In genomic region chr2:240477916-240478315, GRCh38 we compare ENCODE assay signal across 17 cellular contexts. TPM values are rescaled to one million over a fixed set of nuclear protein-coding genes. Genes with fewer than 3 reads are reported as not detected.
A peak's percentile ranks its signal among the peaks of the same experiment; 100 is the strongest.
DNase-seq lines count a peak whose midpoint lies in the region; ATAC-seq and TF ChIP-seq lines count a peak whose summit lies in the region.
"Had no signal": no experiment of that assay in that cellular context is flagged by ENCODE, and none has a peak within 500 bp of the region (broad histone marks: within the 10 kb centered on the region; RNA-seq: fewer than 3 reads in every experiment).

No MANE protein-coding gene starts in this region.

- no peaks in the 10 kb centered on the region for H3K79me1 ChIP-seq in H9 (ENCODE audit: insufficient read depth, low read depth, low read length, poor library complexity, severe bottlenecking)

- H4K5ac ChIP-seq in H9 (ENCODE audit: insufficient read length, low read depth, low read length) = no peak overlapping the region

- no peak overlapping the region for H2BK5ac ChIP-seq in H9 (ENCODE audit: insufficient read length, low read length)

- POLR2A ChIA-PET in activated CD8-positive, alpha-beta T cell treated with anti-CD3 and anti-CD28 coated beads, Interleukin-2, amount 10 ng/mL, durations not matched to agents 7 days and 5 days (lab: Charles Lee) = no interaction called here
- POLR2A ChIA-PET in activated CD8-positive, alpha-beta T cell treated with anti-CD3 and anti-CD28 coated beads for 36 hours (lab: Charles Lee) = no interaction called here
- POLR2A ChIA-PET in HEK293T (lab: Yijun Ruan, JAX) = no interaction called here

- H2AK5ac ChIP-seq in H9 (ENCODE audit: insufficient read length, low read length) = no peak overlapping the region

- H3K18ac ChIP-seq in H9 (ENCODE audit: insufficient read length, low read depth, low read length) = no peak overlapping the region

- no peak for TF ChIP-seq POLR2A in spleen (IDR thresholded peaks at IDR 0.05)

- no peaks in the 10 kb centered on the region for H3K36me3 ChIP-seq in endodermal cell (ENCODE audit: control insufficient read depth, insufficient read depth, low read length)
- H3K36me3 ChIP-seq in spleen = peaks cover 0 to 11% (median 0%) of the 10 kb centered on the region in 6 donors

- no peak overlapping the region for H3K4me2 ChIP-seq in H9 (ENCODE audit: insufficient read depth, insufficient read length, low read length)
- H3K4me2 ChIP-seq: PC-9 had no signal

- H3K23me2 ChIP-seq in H9 (ENCODE audit: insufficient read length, low read depth, low read length, poor library complexity, severe bottlenecking) = no peaks in the 10 kb centered on the region

- no peak overlapping the region for H3K4me3 Mint-ChIP-seq in activated CD8-positive, alpha-beta T cell treated with anti-CD3 and anti-CD28 coated beads, Interleukin-2, amount 10 ng/mL, durations not matched to agents 7 days and 5 days
- H3K4me3 Mint-ChIP-seq in activated CD8-positive, alpha-beta T cell treated with anti-CD3 and anti-CD28 coated beads for 36 hours = no peak overlapping the region
- H3K4me3 Mint-ChIP-seq in H9 = no peak overlapping the region
- H3K4me3 Mint-ChIP-seq in endodermal cell = no peak overlapping the region
- H3K4me3 Mint-ChIP-seq: CD8-positive, alpha-beta T cell had no signal

- no peaks in the 10 kb centered on the region for H3K9me3 ChIP-seq in H9 (ENCODE audit: control insufficient read depth, low read depth, low read length)
- H3K9me3 ChIP-seq in endodermal cell (ENCODE audit: control insufficient read depth, low read length) = peaks cover 20% of the 10 kb centered on the region
- H3K9me3 ChIP-seq in spleen = peaks cover 4 to 42% (median 40%) of the 10 kb centered on the region in 8 donors

- H3K56ac ChIP-seq in H9 (ENCODE audit: insufficient read length, low read depth, low read length) = no peak overlapping the region

- CTCF ChIA-PET in activated CD8-positive, alpha-beta T cell treated with anti-CD3 and anti-CD28 coated beads, Interleukin-2, amount 10 ng/mL, durations not matched to agents 7 days and 5 days (lab: Charles Lee) = no interaction called here
- CTCF ChIA-PET in activated CD8-positive, alpha-beta T cell treated with anti-CD3 and anti-CD28 coated beads for 36 hours (lab: Charles Lee) = no interaction called here
- CTCF ChIA-PET in HEK293T (lab: Yijun Ruan, JAX) = no interaction called here

- no peaks in the 10 kb centered on the region for H4K20me1 ChIP-seq in H9 (ENCODE audit: control insufficient read depth, insufficient read depth, insufficient read length)

- H3K27ac Mint-ChIP-seq in activated CD8-positive, alpha-beta T cell treated with anti-CD3 and anti-CD28 coated beads, Interleukin-2, amount 10 ng/mL, durations not matched to agents 7 days and 5 days = no peak overlapping the region
- no peak overlapping the region for H3K27ac Mint-ChIP-seq in activated CD8-positive, alpha-beta T cell treated with anti-CD3 and anti-CD28 coated beads for 36 hours
- H3K27ac Mint-ChIP-seq in H9 = no peak overlapping the region
- no peak overlapping the region for H3K27ac Mint-ChIP-seq in endodermal cell
- H3K27ac Mint-ChIP-seq: CD8-positive, alpha-beta T cell had no signal

- H3K4me3 ChIP-seq in endodermal cell (ENCODE audit: low read length) = no peak overlapping the region
- no peak overlapping the region for H3K4me3 ChIP-seq in spleen
- H3K4me3 ChIP-seq: PC-9 had no signal

- no peak overlapping the region for H2BK120ac ChIP-seq in H9 (ENCODE audit: low read depth, low read length, poor library complexity, severe bottlenecking)

- H3K27ac ChIP-seq in H9 (ENCODE audit: insufficient read length, low read depth, low read length) = no peak overlapping the region
- no peak overlapping the region for H3K27ac ChIP-seq in endodermal cell (ENCODE audit: low read depth, low read length)
- H3K27ac ChIP-seq in spleen = no peak overlapping the region
- H3K27ac ChIP-seq: PC-9, RWPE1 had no signal

- no CpG with 5 or more reads among the region's 13 CpGs for WGBS in H9 (ENCODE audit: extremely low coverage, insufficient read length, low lambda C conversion rate)
- WGBS in endodermal cell (ENCODE audit: insufficient coverage in 1 of 2, insufficient read length in 1 of 2), 2 experiments = 90% methylated on average over 9 to 13 of the region's 13 CpGs
- 75 to 88% (median 84%) methylated on average over 13 of the region's 13 CpGs for WGBS in spleen, 5 donors

- peaks cover 3% of the 10 kb centered on the region for H3K36me3 Mint-ChIP-seq in activated CD8-positive, alpha-beta T cell treated with anti-CD3 and anti-CD28 coated beads, Interleukin-2, amount 10 ng/mL, durations not matched to agents 7 days and 5 days (ENCODE audit: low read depth)
- H3K36me3 Mint-ChIP-seq in activated CD8-positive, alpha-beta T cell treated with anti-CD3 and anti-CD28 coated beads for 36 hours (ENCODE audit: low read depth) = peaks cover 17% of the 10 kb centered on the region
- H3K36me3 Mint-ChIP-seq in H9 (ENCODE audit: insufficient read depth in 1 of 3, low read depth in 3 of 3) = no peaks in the 10 kb centered on the region
- no peaks in the 10 kb centered on the region for H3K36me3 Mint-ChIP-seq in endodermal cell (ENCODE audit: low read depth)

- H3K9ac ChIP-seq in H9 (ENCODE audit: extremely low read depth, insufficient read length, low read length) (no peak overlapping the region), endodermal cell (ENCODE audit: extremely low read depth, low read length, poor library complexity, severe bottlenecking) (no peak overlapping the region)

- H3K23ac ChIP-seq in H9 (ENCODE audit: insufficient read length, low read depth, low read length) = no peak overlapping the region

- H3K27me3 ChIP-seq in H9 (ENCODE audit: insufficient read depth, low read length) (no peaks in the 10 kb centered on the region; the same call in 1 of the 2 replicates), endodermal cell (ENCODE audit: control insufficient read depth, insufficient read depth, low read length, poor library complexity, severe bottlenecking) (no peaks in the 10 kb centered on the region), spleen (replicated peaks in 1 of 7) (no peaks in the 10 kb centered on the region)

- intact Hi-C loops in activated CD8-positive, alpha-beta T cell treated with anti-CD3 and anti-CD28 coated beads for 36 hours (cut with micrococcal nuclease) = no loop called here
- intact Hi-C loops in spleen (cut with DNase I; ENCODE audit: low total_unique reads) = no loop called here

- H3K79me2 ChIP-seq in H9 (ENCODE audit: insufficient read depth, low read length) = no peaks in the 10 kb centered on the region

- H2BK12ac ChIP-seq in H9 (ENCODE audit: insufficient read length, low read depth, low read length) = no peak overlapping the region

- ATAC-seq in activated CD8-positive, alpha-beta T cell treated with anti-CD3 and anti-CD28 coated beads, Interleukin-2, amount 10 ng/mL, durations not matched to agents 7 days and 5 days = no peak
- ATAC-seq in activated CD8-positive, alpha-beta T cell treated with anti-CD3 and anti-CD28 coated beads for 36 hours = no peak
- no peak for ATAC-seq in GM21737 (IDR thresholded peaks at IDR 0.05; ENCODE audit: unreplicated experiment)
- ATAC-seq: CD8-positive, alpha-beta T cell had no signal

- H4K8ac ChIP-seq in H9 (replicated peaks; ENCODE audit: insufficient read length, low read depth, low read length) = no peak overlapping the region

- no peak overlapping the region for H3K14ac ChIP-seq in H9 (ENCODE audit: insufficient read depth, low read length)

- no peak overlapping the region for H4K91ac ChIP-seq in H9 (ENCODE audit: insufficient read length, low read depth, low read length)

- peak; percentile 7 for DNase-seq in activated CD8-positive, alpha-beta T cell treated with anti-CD3 and anti-CD28 coated beads, Interleukin-2, amount 10 ng/mL, durations not matched to agents 7 days and 5 days
- DNase-seq in activated CD8-positive, alpha-beta T cell treated with anti-CD3 and anti-CD28 coated beads for 36 hours = no peak
- DNase-seq in H9 (peak; percentile 26), endodermal cell (peak; percentile 35), spleen (peak; percentile 28), HEK293T (ENCODE audit: extremely low spot score) (no peak), HK-2 (ENCODE audit: unreplicated experiment) (no peak)
- DNase-seq: Calu3, EL, NCI-H1417, NCI-H187 treated with DMSO at 0.1 percent for 48 hours, NCI-H226, NCI-H524, PC-9 had no signal

- no peak overlapping the region for H2AFZ ChIP-seq in H9 (ENCODE audit: low read length)
- H2AFZ ChIP-seq: PC-9 had no signal

- H3T11ph ChIP-seq in H9 (ENCODE audit: low read length) = no peak overlapping the region

- no peak overlapping the region for H2BK20ac ChIP-seq in H9 (ENCODE audit: low read depth, low read length, poor library complexity, severe bottlenecking)

- H3K4me1 ChIP-seq in H9 (ENCODE audit: insufficient read depth, low read length) (no peaks in the 10 kb centered on the region), endodermal cell (ENCODE audit: control insufficient read depth, insufficient read depth, low read length) (no peaks in the 10 kb centered on the region), spleen (no peaks in the 10 kb centered on the region)

- no peak overlapping the region for H3K4ac ChIP-seq in H9 (ENCODE audit: low read depth, low read length)

- TF ChIP-seq CTCF in activated CD8-positive, alpha-beta T cell treated with anti-CD3 and anti-CD28 coated beads for 36 hours (IDR thresholded peaks at IDR 0.05) = no peak
- TF ChIP-seq CTCF in H9 (conservative IDR thresholded peaks at IDR 0.05) = no peak
- no peak for TF ChIP-seq CTCF in endodermal cell (conservative IDR thresholded peaks at IDR 0.05)
- TF ChIP-seq CTCF in spleen (IDR thresholded peaks at IDR 0.05 in 8 of 11, conservative IDR thresholded peaks at IDR 0.05 in 3 of 11) = no peak

- H3K4me1 Mint-ChIP-seq in activated CD8-positive, alpha-beta T cell treated with anti-CD3 and anti-CD28 coated beads, Interleukin-2, amount 10 ng/mL, durations not matched to agents 7 days and 5 days (ENCODE audit: low read depth) = peaks cover 3% of the 10 kb centered on the region
- H3K4me1 Mint-ChIP-seq in activated CD8-positive, alpha-beta T cell treated with anti-CD3 and anti-CD28 coated beads for 36 hours (ENCODE audit: low read depth) = no peaks in the 10 kb centered on the region
- H3K4me1 Mint-ChIP-seq in H9 = no peaks in the 10 kb centered on the region
- H3K4me1 Mint-ChIP-seq in endodermal cell = no peaks in the 10 kb centered on the region

- no peak overlapping the region for H2BK15ac ChIP-seq in H9 (ENCODE audit: low read depth, low read length)

- H3K27me3 Mint-ChIP-seq in activated CD8-positive, alpha-beta T cell treated with anti-CD3 and anti-CD28 coated beads, Interleukin-2, amount 10 ng/mL, durations not matched to agents 7 days and 5 days (ENCODE audit: low read depth) = no peaks in the 10 kb centered on the region
- no peaks in the 10 kb centered on the region for H3K27me3 Mint-ChIP-seq in activated CD8-positive, alpha-beta T cell treated with anti-CD3 and anti-CD28 coated beads for 36 hours
- H3K27me3 Mint-ChIP-seq in H9 (ENCODE audit: low read depth) (peaks cover 31% of the 10 kb centered on the region), endodermal cell (ENCODE audit: insufficient read depth) (peaks cover 7% of the 10 kb centered on the region)

- peaks cover 8% of the 10 kb centered on the region for H3K9me3 Mint-ChIP-seq in activated CD8-positive, alpha-beta T cell treated with anti-CD3 and anti-CD28 coated beads, Interleukin-2, amount 10 ng/mL, durations not matched to agents 7 days and 5 days (ENCODE audit: insufficient read depth)
- peaks cover 20% of the 10 kb centered on the region for H3K9me3 Mint-ChIP-seq in activated CD8-positive, alpha-beta T cell treated with anti-CD3 and anti-CD28 coated beads for 36 hours
- H3K9me3 Mint-ChIP-seq in H9 (peaks cover 3 to 7% of the 10 kb centered on the region in 2 experiments), endodermal cell (peaks cover 9% of the 10 kb centered on the region)

RNA-seq across cellular contexts. Expression of gene GPC1, which starts 42.5 kb away (rescaled TPM):
- 1 to 10 TPM; 4.4 to 5.7 TPM for total RNA-seq in activated CD8-positive, alpha-beta T cell treated with anti-CD3 and anti-CD28 coated beads, Interleukin-2, amount 10 ng/mL, durations not matched to agents 7 days and 5 days
- 1 to 10 TPM in 1 of 2 experiments, under 1 TPM in 1; 0.83 to 1.2 TPM for total RNA-seq in activated CD8-positive, alpha-beta T cell treated with anti-CD3 and anti-CD28 coated beads for 36 hours
- total RNA-seq in H9 (2021) = 39.4 and 44.0 TPM in 2 replicates
- 10 to 100 TPM; 37.8 to 69.7 TPM for total RNA-seq in endodermal cell
- 55.9 TPM for polyA plus RNA-seq in endodermal cell (2013, experiment 1 of 2)
- 56.9 TPM for polyA plus RNA-seq in endodermal cell (2013, experiment 2 of 2)
- total RNA-seq in spleen = 10 to 100 TPM in 5 of 7 donors, 1 to 10 TPM in 2; 7.9 to 25.0 (median 18.6) TPM
- polyA plus RNA-seq in spleen = 10 to 100 TPM in 1 of 3 donors, 1 to 10 TPM in 2; 4.1 to 12.4 (median 9.1) TPM

Comparison
In these comparisons a context has a peak if more than half of its experiments do, and no peak if none do; other contexts are left out.
1. DNase-seq: peak in activated CD8-positive, alpha-beta T cell treated with anti-CD3 and anti-CD28 coated beads, Interleukin-2, amount 10 ng/mL, durations not matched to agents 7 days and 5 days (single experiment), H9 (single experiment), endodermal cell (single experiment) and spleen (single experiment); none in activated CD8-positive, alpha-beta T cell treated with anti-CD3 and anti-CD28 coated beads for 36 hours (single experiment), HEK293T (single experiment) and HK-2 (single experiment).